In genomic region chr14:106083082-106083481, GRCh38 we compare ENCODE assay signal across 1 cellular context.
TF ChIP-seq lines count a peak whose summit lies in the region.

No MANE protein-coding gene starts in this region.

TF ChIP-seq in SK-N-SH, 30 proteins besides CTCF, POLR2A, EP300 and RAD21 (continued from another document):
- TF ChIP-seq MXI1 (IDR thresholded peaks at IDR 0.05; ENCODE audit: low read depth, low read length) (no peak), CHD2 (IDR thresholded peaks at IDR 0.05; ENCODE audit: low read length, partially characterized antibody) (no peak)
